Comparison of ENCODE assay signal across 15 cellular contexts in the genomic region with DNA sequence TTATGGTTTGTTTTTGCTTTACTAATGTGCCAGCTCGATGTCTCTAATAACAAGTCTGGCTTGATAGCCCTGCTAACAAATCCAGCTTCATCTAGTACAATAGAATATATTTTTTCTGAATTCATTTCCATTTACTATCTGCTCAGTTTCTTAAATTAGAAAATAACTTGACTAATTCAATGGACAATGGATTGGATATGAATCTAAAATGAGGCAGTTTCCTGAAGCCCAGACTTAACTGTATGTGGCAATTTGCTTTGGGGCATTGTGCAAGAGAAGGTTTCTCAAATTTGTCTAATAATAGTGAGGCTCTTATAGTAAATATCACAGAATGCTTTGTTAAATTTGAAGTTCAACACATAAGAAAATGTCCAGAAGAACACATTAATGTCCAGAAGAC. TPM values are rescaled to one million over a fixed set of nuclear protein-coding genes. Genes with fewer than 3 reads are reported as not detected.
A peak's percentile ranks its signal among the peaks of the same experiment; 100 is the strongest.
DNase-seq lines count a peak whose midpoint lies in the region; ATAC-seq and TF ChIP-seq lines count a peak whose summit lies in the region.
"Had no signal": no experiment of that assay in that cellular context is flagged by ENCODE, and none has a peak within 500 bp of the region (broad histone marks: within the 10 kb centered on the region; RNA-seq: fewer than 3 reads in every experiment).

No MANE protein-coding gene starts in this region.

- H3F3A ChIP-seq in GM23248 (ENCODE audit: insufficient read depth): no peaks in the 10 kb centered on the region

- TF ChIP-seq CTCF in AG10803 (conservative IDR thresholded peaks at IDR 0.05; ENCODE audit: low read length): no peak
- TF ChIP-seq CTCF in choroid plexus epithelial cell (conservative IDR thresholded peaks at IDR 0.05; ENCODE audit: low read depth, low read length): no peak

- H3K9me2 ChIP-seq in GM23248 (ENCODE audit: insufficient read depth): peaks cover 7% of the 10 kb centered on the region; the same call in 1 of the 2 replicates

- H3K27me3 ChIP-seq in GM23248 (replicated peaks; ENCODE audit: insufficient read depth): no peaks in the 10 kb centered on the region
- H3K27me3 ChIP-seq: BLaER1 treated with 17β-estradiol and CSF1 and Interleukin-3, amounts not matched to agents 10 nM and 100 nM had no signal

- no peak overlapping the region for H3K27ac ChIP-seq in GM23248
- H3K27ac ChIP-seq: BLaER1 treated with 17β-estradiol and CSF1 and Interleukin-3, amounts not matched to agents 10 nM and 100 nM had no signal

- H3K4me2 ChIP-seq in GM23248 (ENCODE audit: unreplicated experiment): no peak overlapping the region
- H3K4me2 ChIP-seq: BLaER1 treated with 17β-estradiol and CSF1 and Interleukin-3, amounts not matched to agents 10 nM and 100 nM had no signal

- peak; percentile 27 for DNase-seq in AG10803 (ENCODE audit: low read depth)
- peak; percentile 43 for DNase-seq in GM23248
- DNase-seq in choroid plexus epithelial cell (ENCODE audit: low read depth): peak; percentile 41
- DNase-seq in foreskin melanocyte: peak; percentile 40
- DNase-seq in COR-L47 (lab: John Stamatoyannopoulos, UW): no peak
- no peak for DNase-seq in NCI-H1092 treated with DMSO at 0.1 percent for 48 hours (lab: John Stamatoyannopoulos, UW)
- DNase-seq: DMS153, H9, NCI-H1436 treated with DMSO at 0.1 percent for 48 hours, NCI-H2081, NCI-H748 treated with DMSO at 0.1 percent for 48 hours had no signal

- H3K79me2 ChIP-seq in GM23248 (ENCODE audit: insufficient read depth): no peaks in the 10 kb centered on the region

- peaks cover 11% of the 10 kb centered on the region for H3K4me1 ChIP-seq in GM23248 (ENCODE audit: insufficient read depth)

- H2AFZ ChIP-seq in GM23248: peak overlapping the region; percentile 24; the same call in 1 of the 2 replicates

- no peak for ATAC-seq in GM21390 (IDR thresholded peaks at IDR 0.05; ENCODE audit: unreplicated experiment)
- ATAC-seq in HG02981 (IDR thresholded peaks at IDR 0.05; ENCODE audit: unreplicated experiment): no peak
- ATAC-seq: Right ventricle myocardium inferior had no signal

- no peaks in the 10 kb centered on the region for H3K36me3 ChIP-seq in GM23248 (ENCODE audit: low read depth)
- H3K36me3 ChIP-seq: BLaER1 treated with 17β-estradiol and CSF1 and Interleukin-3, amounts not matched to agents 10 nM and 100 nM had no signal

- no peaks in the 10 kb centered on the region for H3K9me3 ChIP-seq in GM23248 (ENCODE audit: low read depth)
- H3K9me3 ChIP-seq: BLaER1 treated with 17β-estradiol and CSF1 and Interleukin-3, amounts not matched to agents 10 nM and 100 nM had no signal

- H3K9ac ChIP-seq in GM23248: no peak overlapping the region
- H3K9ac ChIP-seq: BLaER1 treated with 17β-estradiol and CSF1 and Interleukin-3, amounts not matched to agents 10 nM and 100 nM had no signal

- in situ Hi-C loops in GM23248 (cut with MboI): no loop called here

- no peaks in the 10 kb centered on the region for H4K20me1 ChIP-seq in GM23248 (ENCODE audit: insufficient read depth)
- H4K20me1 ChIP-seq: BLaER1 treated with 17β-estradiol and CSF1 and Interleukin-3, amounts not matched to agents 10 nM and 100 nM had no signal

- WGBS in GM23248 (ENCODE audit: low coverage in 1 of 2, low lambda C conversion rate in 2 of 2, missing lambda C conversion rate in 2 of 2), 2 experiments: 74 to 83% methylated on average over 1 of the region's 1 CpG

- H3K4me3 ChIP-seq in AG10803 (ENCODE audit: low read length) (no peak overlapping the region), GM23248 (no peak overlapping the region), choroid plexus epithelial cell (ENCODE audit: low read depth, low read length) (no peak overlapping the region)
- H3K4me3 ChIP-seq: BLaER1 treated with 17β-estradiol and CSF1 and Interleukin-3, amounts not matched to agents 10 nM and 100 nM had no signal

RNA-seq across cellular contexts. Expression of gene CALCRL, which starts 25.8 kb away (rescaled TPM):
- 2.7 and 3.2 TPM in 2 replicates for total RNA-seq in GM23248 (2014; rRNA removed; shearing (Covaris generic))
- polyA plus RNA-seq in GM23248 (2016; fragmentation: Nextera tagmentation; extraction: Ambion mirVana): 0.76 and 2.4 TPM in 2 replicates

Comparison
In these comparisons a context has a peak if more than half of its experiments do, and no peak if none do; other contexts are left out.
1. DNase-seq: peak in AG10803 (single experiment), GM23248 (single experiment), choroid plexus epithelial cell (single experiment) and foreskin melanocyte (single experiment); none in COR-L47 (single experiment) and NCI-H1092 treated with DMSO at 0.1 percent for 48 hours (single experiment).